In genomic region chr1:162690672-162691434, GRCh38 we compare ENCODE assay signal across 9 cellular contexts. TPM values are rescaled to one million over a fixed set of nuclear protein-coding genes. Genes with fewer than 3 reads are reported as not detected.
DNase-seq lines count a peak whose midpoint lies in the region; ATAC-seq and TF ChIP-seq lines count a peak whose summit lies in the region.
"Had no signal": no experiment of that assay in that cellular context is flagged by ENCODE, and none has a peak within 500 bp of the region (broad histone marks: within the 10 kb centered on the region; RNA-seq: fewer than 3 reads in every experiment).

No MANE protein-coding gene starts in this region.

- POLR2A ChIA-PET in MCF 10A (lab: Yijun Ruan, JAX), result interaction anchor here (0.6 to 11.6 kb wide), 8 partner anchors 9 to 653 kb away, joined by 3 to 99 read pairs (median 4); no protein-coding TSS in a partner anchor

- no peaks in the 10 kb centered on the region for H3K9me3 Mint-ChIP-seq in MCF 10A (ENCODE audit: unreplicated experiment)

- intact Hi-C loops in Right ventricle myocardium inferior (cut with DNase I), result no loop called here
- intact Hi-C loops in cardiac septum (cut with DNase I), result no loop called here
- intact Hi-C loops in MCF 10A (cut with micrococcal nuclease), result no loop called here
- intact Hi-C loops in left lung (cut with DNase I), result no loop called here
- intact Hi-C loops in aorta (cut with DNase I), result no loop called here

- 7 to 8% methylated on average over 7 of the region's 7 CpGs for WGBS in aorta, 2 donors

- no peaks in the 10 kb centered on the region for H3K27me3 Mint-ChIP-seq in MCF 10A (ENCODE audit: insufficient read depth, unreplicated experiment)

- no peak overlapping the region for H3K4me3 Mint-ChIP-seq in MCF 10A (ENCODE audit: unreplicated experiment)

- peak; percentile 86 for ATAC-seq in Right ventricle myocardium inferior
- peak; percentile 87 for ATAC-seq in left lung
- ATAC-seq in aorta (ENCODE audit: low FRiP score), result peak; percentile 82

- H3K9me3 ChIP-seq in left lung (no peaks in the 10 kb centered on the region), aorta (ENCODE audit: control insufficient read depth, low read length) (no peaks in the 10 kb centered on the region)

- BruUV-seq in MCF 10A (replicated peaks; lab: Mats Ljungman, UMichigan), result no TSS peak

- H3K36me3 Mint-ChIP-seq in MCF 10A (ENCODE audit: insufficient read depth, unreplicated experiment), result no peaks in the 10 kb centered on the region

- no peak for TF ChIP-seq CTCF in MCF 10A (IDR thresholded peaks at IDR 0.05; ENCODE audit: unreplicated experiment)
- no peak for TF ChIP-seq CTCF in left lung (IDR thresholded peaks at IDR 0.05)

- H3K4me1 ChIP-seq in left lung (no peaks in the 10 kb centered on the region), aorta (ENCODE audit: control insufficient read depth in 1 of 2, insufficient read depth in 2 of 2, low read length in 2 of 2) (peaks cover 5 to 6% of the 10 kb centered on the region in 2 donors)

- CTCF ChIA-PET in MCF 10A (lab: Yijun Ruan, JAX), result interaction anchor here (1.3 to 1.8 kb wide), 3 partner anchors 13 to 109 kb away, joined by 3 to 10 read pairs (median 10); no protein-coding TSS in a partner anchor

- H3K27ac Mint-ChIP-seq in MCF 10A (ENCODE audit: low read depth, unreplicated experiment), result peak overlapping the region; percentile 46

- peaks cover 26% of the 10 kb centered on the region for H3K4me1 Mint-ChIP-seq in MCF 10A (ENCODE audit: insufficient read depth, unreplicated experiment)

- H3K27ac ChIP-seq in left lung, result peak overlapping the region in 1 of 2 donors; percentile 50
- H3K27ac ChIP-seq in aorta (ENCODE audit: low read depth in 1 of 2, low read length in 2 of 2), result peak overlapping the region in 1 of 2 donors; percentile 76

- H3K4me3 ChIP-seq in left lung (no peak overlapping the region), aorta (ENCODE audit: low read length in 2 of 2) (no peak overlapping the region)

- H3K36me3 ChIP-seq in left lung (no peaks in the 10 kb centered on the region), aorta (ENCODE audit: control insufficient read depth in 1 of 2, insufficient read depth in 2 of 2, low read length in 1 of 2) (no peaks in the 10 kb centered on the region)

- DNase-seq in Right ventricle myocardium inferior (ENCODE audit: missing footprints) (peak; percentile 72), cardiac septum (ENCODE audit: low spot score) (no peak), MCF 10A (ENCODE audit: unreplicated experiment) (peak; percentile 99), left lung (no peak), aorta (peak; percentile 78 to 87), activated T-cell treated with anti-CD3 and anti-CD28 coated beads for 4 hours (no peak), activated gamma-delta T cell (lab: John Stamatoyannopoulos, UW) (no peak)
- DNase-seq in activated CD4-positive, alpha-beta T cell treated with anti-CD3 and anti-CD28 coated beads for 1 hour, result no peak
- DNase-seq: activated CD8-positive, alpha-beta memory T cell treated with anti-CD3 and anti-CD28 coated beads, Interleukin-2, amount 50 U/mL, for 48 hours had no signal

- H3K27me3 ChIP-seq in left lung (no peaks in the 10 kb centered on the region), aorta (ENCODE audit: control insufficient read depth in 1 of 2, insufficient read depth in 2 of 2, low read length in 1 of 2) (no peaks in the 10 kb centered on the region)

RNA-seq across cellular contexts. Expression of gene DDR2, which starts 58.6 kb away (rescaled TPM):
- 34.4 TPM for total RNA-seq in Right ventricle myocardium inferior
- total RNA-seq in cardiac septum, result 20.0 TPM
- total RNA-seq in MCF 10A (2022), result 4.9 and 5.9 TPM in 2 replicates
- 10 to 100 TPM; 47.1 to 47.6 TPM for total RNA-seq in left lung
- 100 to 1,000 TPM; 124 to 146 TPM for total RNA-seq in aorta
- 10 to 100 TPM; 24.8 to 28.5 TPM for polyA plus RNA-seq in aorta

Comparison
In these comparisons a context has a peak if more than half of its experiments do, and no peak if none do; other contexts are left out.
1. DNase-seq: peak in Right ventricle myocardium inferior (single experiment), MCF 10A (single experiment) and aorta (2 of 2); none in cardiac septum (single experiment), left lung (0 of 2), activated CD4-positive, alpha-beta T cell treated with anti-CD3 and anti-CD28 coated beads for 1 hour (single experiment), activated T-cell treated with anti-CD3 and anti-CD28 coated beads for 4 hours (single experiment) and activated gamma-delta T cell (single experiment).
2. Peak in every context shown above with its lines, with median percentiles within 50 percentile points of each other: ATAC-seq.